8 cellular contexts compared by ENCODE assay signal in the genomic region with DNA sequence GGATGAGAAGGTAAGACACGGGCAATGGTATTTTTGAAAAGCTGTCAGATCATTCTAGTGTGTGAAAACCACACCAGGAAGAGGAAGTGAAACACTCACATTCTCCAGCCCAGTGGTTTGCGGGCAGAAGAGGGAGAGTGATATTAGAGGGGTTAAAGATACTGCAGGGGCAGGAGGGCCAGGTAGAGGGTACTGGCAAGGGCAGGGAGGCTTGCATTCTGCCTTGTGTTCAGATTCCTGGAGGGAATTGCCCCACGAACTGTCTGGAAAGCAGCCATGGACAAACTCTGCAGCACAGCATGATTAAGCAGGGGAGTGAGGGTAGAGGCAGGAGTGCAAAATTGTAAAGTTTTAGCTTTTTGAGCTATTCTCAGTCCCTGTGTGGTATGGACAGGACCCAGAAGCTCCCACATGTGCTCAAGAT. TPM values are rescaled to one million over a fixed set of nuclear protein-coding genes. Genes with fewer than 3 reads are reported as not detected.
A peak's percentile ranks its signal among the peaks of the same experiment; 100 is the strongest.
DNase-seq lines count a peak whose midpoint lies in the region; ATAC-seq and TF ChIP-seq lines count a peak whose summit lies in the region.

No MANE protein-coding gene starts in this region.

- POLR2A ChIA-PET in activated CD8-positive, alpha-beta T cell treated with anti-CD3 and anti-CD28 coated beads for 36 hours (lab: Charles Lee), result interaction anchor here (0.8 to 2.1 kb wide), 3 partner anchors 11 to 17 kb away, joined by 3 to 19 read pairs (median 5); no protein-coding TSS in a partner anchor

- TF ChIP-seq CTCF in activated CD8-positive, alpha-beta T cell treated with anti-CD3 and anti-CD28 coated beads for 36 hours (IDR thresholded peaks at IDR 0.05), result no peak

- intact Hi-C loops in activated CD8-positive, alpha-beta T cell treated with anti-CD3 and anti-CD28 coated beads for 36 hours (cut with micrococcal nuclease), result loop anchor here (1.0 to 2.0 kb wide), 3 partner anchors 11 to 17 kb away; no protein-coding TSS in a partner anchor

- H3K4me1 ChIP-seq in BLaER1 (peaks cover 32% of the 10 kb centered on the region), iPS-15b (ENCODE audit: control insufficient read depth, insufficient read depth, low read length) (peaks cover 7% of the 10 kb centered on the region)

- H3K4me3 Mint-ChIP-seq in activated CD8-positive, alpha-beta T cell treated with anti-CD3 and anti-CD28 coated beads for 36 hours, result peak overlapping the region; percentile 40
- peak overlapping the region; percentile 43 for H3K4me3 Mint-ChIP-seq in stimulated activated memory B cell treated with anti-CD40 and anti-IgM and Interleukin-4, amounts not matched to agents 10 μg/mL and 1 μg/mL and 100 μg/mL, for 72 hours

- H3K36me3 ChIP-seq in BLaER1 (no peaks in the 10 kb centered on the region), iPS-15b (ENCODE audit: control insufficient read depth, insufficient read depth, low read length) (no peaks in the 10 kb centered on the region)

- H3K9me3 Mint-ChIP-seq in activated CD8-positive, alpha-beta T cell treated with anti-CD3 and anti-CD28 coated beads for 36 hours, result no peaks in the 10 kb centered on the region
- H3K9me3 Mint-ChIP-seq in stimulated activated memory B cell treated with anti-CD40 and anti-IgM and Interleukin-4, amounts not matched to agents 10 μg/mL and 1 μg/mL and 100 μg/mL, for 72 hours, result peaks cover 3% of the 10 kb centered on the region

- peaks cover 15% of the 10 kb centered on the region; the same call in 1 of the 2 replicates for H4K20me1 ChIP-seq in BLaER1

- H3K9me3 ChIP-seq in BLaER1 (no peaks in the 10 kb centered on the region), iPS-15b (ENCODE audit: control insufficient read depth, insufficient read depth, low read length) (no peaks in the 10 kb centered on the region)

- H3K27me3 ChIP-seq in BLaER1, result no peaks in the 10 kb centered on the region
- no peaks in the 10 kb centered on the region for H3K27me3 ChIP-seq in iPS-15b (ENCODE audit: control insufficient read depth, insufficient read depth, low read length)

- peak overlapping the region; percentile 79 for H3K4me2 ChIP-seq in BLaER1

- no peak overlapping the region for H3K27ac ChIP-seq in BLaER1

- in situ Hi-C loops in KBM-7 (cut with MboI; ENCODE audit: low pct_unique_long_range_greater_than_20kb, low sequenced_read_pairs), result no loop called here

- no peaks in the 10 kb centered on the region for H3K36me3 Mint-ChIP-seq in activated CD8-positive, alpha-beta T cell treated with anti-CD3 and anti-CD28 coated beads for 36 hours (ENCODE audit: low read depth)
- H3K36me3 Mint-ChIP-seq in stimulated activated memory B cell treated with anti-CD40 and anti-IgM and Interleukin-4, amounts not matched to agents 10 μg/mL and 1 μg/mL and 100 μg/mL, for 72 hours, result no peaks in the 10 kb centered on the region

- ATAC-seq in GM21381 (IDR thresholded peaks at IDR 0.05; ENCODE audit: unreplicated experiment), result peak; percentile 94
- peak; percentile 85 for ATAC-seq in activated CD8-positive, alpha-beta T cell treated with anti-CD3 and anti-CD28 coated beads for 36 hours
- ATAC-seq in stimulated activated memory B cell treated with anti-CD40 and anti-IgM and Interleukin-4, amounts not matched to agents 10 μg/mL and 1 μg/mL and 100 μg/mL, for 72 hours, result peak; percentile 99

- peaks cover 60% of the 10 kb centered on the region for H3K4me1 Mint-ChIP-seq in activated CD8-positive, alpha-beta T cell treated with anti-CD3 and anti-CD28 coated beads for 36 hours (ENCODE audit: low read depth)
- H3K4me1 Mint-ChIP-seq in stimulated activated memory B cell treated with anti-CD40 and anti-IgM and Interleukin-4, amounts not matched to agents 10 μg/mL and 1 μg/mL and 100 μg/mL, for 72 hours, result peaks cover 52% of the 10 kb centered on the region

- peaks cover 11% of the 10 kb centered on the region for H3K27me3 Mint-ChIP-seq in activated CD8-positive, alpha-beta T cell treated with anti-CD3 and anti-CD28 coated beads for 36 hours
- H3K27me3 Mint-ChIP-seq in stimulated activated memory B cell treated with anti-CD40 and anti-IgM and Interleukin-4, amounts not matched to agents 10 μg/mL and 1 μg/mL and 100 μg/mL, for 72 hours, result peaks cover 41% of the 10 kb centered on the region

- peak overlapping the region; percentile 26 for H3K27ac Mint-ChIP-seq in activated CD8-positive, alpha-beta T cell treated with anti-CD3 and anti-CD28 coated beads for 36 hours
- no peak overlapping the region for H3K27ac Mint-ChIP-seq in stimulated activated memory B cell treated with anti-CD40 and anti-IgM and Interleukin-4, amounts not matched to agents 10 μg/mL and 1 μg/mL and 100 μg/mL, for 72 hours

- CTCF ChIA-PET in activated CD8-positive, alpha-beta T cell treated with anti-CD3 and anti-CD28 coated beads for 36 hours (lab: Charles Lee), result interaction anchor here (1.0 to 5.7 kb wide), 10 partner anchors 12 to 379 kb away, joined by 3 to 86 read pairs (median 4); no protein-coding TSS in a partner anchor

- no peak overlapping the region for H3K4me3 ChIP-seq in BLaER1
- no peak overlapping the region for H3K4me3 ChIP-seq in iPS-15b (ENCODE audit: low read depth, low read length)

- no peak overlapping the region for H3K9ac ChIP-seq in BLaER1
- peak overlapping the region; percentile 24 for H3K9ac ChIP-seq in iPS-15b (ENCODE audit: low read depth, low read length)

- DNase-seq in KBM-7 (peak; percentile 79), NCI-H2227 (lab: John Stamatoyannopoulos, UW; ENCODE audit: unreplicated experiment) (no peak), NCI-H2081 treated with DMSO at 0.1 percent for 48 hours (lab: John Stamatoyannopoulos, UW) (no peak)
- DNase-seq in activated CD8-positive, alpha-beta T cell treated with anti-CD3 and anti-CD28 coated beads for 36 hours, result peak; percentile 97

RNA-seq across cellular contexts. Expression of a gene that starts 30.9 kb away (rescaled TPM):
- total RNA-seq in activated CD8-positive, alpha-beta T cell treated with anti-CD3 and anti-CD28 coated beads for 36 hours, result 1 to 10 TPM; 1.1 to 1.9 TPM

RNA-seq across cellular contexts. Expression of a gene that starts 31.0 kb away (rescaled TPM):
- under 1 TPM in 1 of 2 experiments, not detected in 1; 0.50 TPM for total RNA-seq in activated CD8-positive, alpha-beta T cell treated with anti-CD3 and anti-CD28 coated beads for 36 hours

Comparison
In these comparisons a context has a peak if more than half of its experiments do, and no peak if none do; other contexts are left out.
1. DNase-seq: peak in KBM-7 (single experiment) and activated CD8-positive, alpha-beta T cell treated with anti-CD3 and anti-CD28 coated beads for 36 hours (single experiment); none in NCI-H2227 (single experiment) and NCI-H2081 treated with DMSO at 0.1 percent for 48 hours (single experiment).
2. Peak in every context shown above with its lines, with median percentiles within 50 percentile points of each other: ATAC-seq.